In genomic region chr15:74642328-74642723, GRCh38 we compare ENCODE assay signal across 9 cellular contexts. TPM values are rescaled to one million over a fixed set of nuclear protein-coding genes. Genes with fewer than 3 reads are reported as not detected.
A peak's percentile ranks its signal among the peaks of the same experiment; 100 is the strongest.
DNase-seq lines count a peak whose midpoint lies in the region; TF ChIP-seq lines count a peak whose summit lies in the region.
"Had no signal": no experiment of that assay in that cellular context is flagged by ENCODE, and none has a peak within 500 bp of the region (broad histone marks: within the 10 kb centered on the region; RNA-seq: fewer than 3 reads in every experiment).

No MANE protein-coding gene starts in this region.

- TF ChIP-seq CTCF in HEK293 (tag by site-specific recombination; IDR thresholded peaks at IDR 0.05), result no peak
- no peak for TF ChIP-seq CTCF in epithelial cell of esophagus (IDR thresholded peaks at IDR 0.05; ENCODE audit: insufficient read depth, low read depth, low read length, missing control alignments)
- TF ChIP-seq CTCF in sigmoid colon (IDR thresholded peaks at IDR 0.05), result no peak

- no peak overlapping the region; the same call in 1 of the 2 replicates for H3K27ac ChIP-seq in HEK293 (ENCODE audit: extremely low read depth, low read depth, low read length)
- H3K27ac ChIP-seq in sigmoid colon, result peak overlapping the region in 3 of 4 donors; percentile 22 to 30 (median 22)

- POLR2A ChIA-PET in HEK293 (lab: Yijun Ruan, JAX), result interaction anchor here (1.3 kb wide), 1 partner anchor 83 kb away, joined by 3 read pairs; the partner anchor contains the start of gene CYP1A1

- DNase-seq in NCI-H345 (lab: John Stamatoyannopoulos, UW) (peak; percentile 90), epithelial cell of esophagus (ENCODE audit: low read depth) (peak; percentile 73), sigmoid colon (no peak), NCI-H2107 (lab: John Stamatoyannopoulos, UW) (no peak), NCI-H524 (lab: John Stamatoyannopoulos, UW) (no peak)
- no peak for DNase-seq in activated effector memory CD4-positive, alpha-beta T cell treated with Interleukin-2 at 50 U/mL for 16 hours
- no peak for DNase-seq in effector CD4-positive, alpha-beta T cell
- DNase-seq: activated B cell treated with CpG ODN at 0.5 μM for 24 hours had no signal

- 21 to 67% methylated on average over 4 of the region's 4 CpGs for WGBS in sigmoid colon, 2 donors

- no peaks in the 10 kb centered on the region for H3K9me3 ChIP-seq in HEK293 (ENCODE audit: control insufficient read depth, insufficient read depth, low read depth, low read length)
- no peaks in the 10 kb centered on the region for H3K9me3 ChIP-seq in sigmoid colon

- H3K36me3 ChIP-seq in HEK293 (ENCODE audit: control insufficient read depth in 2 of 2, insufficient read depth in 1 of 2, low read length in 2 of 2) (peaks cover 16 to 43% of the 10 kb centered on the region in 2 experiments), sigmoid colon (peaks cover 0 to 43% (median 17%) of the 10 kb centered on the region in 4 donors)

- TF ChIP-seq POLR2A in sigmoid colon (IDR thresholded peaks at IDR 0.05), result no peak

- peaks cover 24% of the 10 kb centered on the region for H3K4me1 ChIP-seq in HEK293 (ENCODE audit: control insufficient read depth, insufficient read depth, low read length)
- peaks cover 0 to 18% (median 17%) of the 10 kb centered on the region in 4 donors for H3K4me1 ChIP-seq in sigmoid colon

- no peaks in the 10 kb centered on the region for H3K27me3 ChIP-seq in sigmoid colon

- intact Hi-C loops in sigmoid colon (cut with DNase I), result no loop called here

- H3K4me3 ChIP-seq in HEK293 (ENCODE audit: low read depth, low read length) (no peak overlapping the region), epithelial cell of esophagus (ENCODE audit: low read length) (no peak overlapping the region), sigmoid colon (no peak overlapping the region)

- CTCF ChIA-PET in HEK293 (lab: Yijun Ruan, JAX), result interaction anchor here (14.8 to 16.2 kb wide), 2 partner anchors 8 to 122 kb away, joined by 200 to 800 read pairs; no protein-coding TSS in a partner anchor

- no peak for TF ChIP-seq EP300 in sigmoid colon (IDR thresholded peaks at IDR 0.05)

TF ChIP-seq in HEK293, 187 proteins besides CTCF, POLR2A, EP300 and RAD21 (continues in another document):
- TF ChIP-seq ZNF837 (tag by site-specific recombination; IDR thresholded peaks at IDR 0.05), result no peak
- no peak for TF ChIP-seq ZNF155 (tag by site-specific recombination; IDR thresholded peaks at IDR 0.05)
- TF ChIP-seq ZNF747 (tag by site-specific recombination; IDR thresholded peaks at IDR 0.05), result no peak
- TF ChIP-seq SP7 (tag by site-specific recombination; IDR thresholded peaks at IDR 0.05), result peak; percentile 44; the same call in 1 of the 2 replicates
- TF ChIP-seq ZNF621 (tag by site-specific recombination; IDR thresholded peaks at IDR 0.05), result no peak
- TF ChIP-seq ZNF37A (tag by site-specific recombination; IDR thresholded peaks at IDR 0.05), result no peak
- TF ChIP-seq ZNF239 (tag by site-specific recombination; IDR thresholded peaks at IDR 0.05), result no peak
- no peak for TF ChIP-seq SP2 (tag by site-specific recombination; IDR thresholded peaks at IDR 0.05)
- TF ChIP-seq ZNF704 (tag by site-specific recombination; IDR thresholded peaks at IDR 0.05), result no peak
- TF ChIP-seq ZSCAN23 (tag by site-specific recombination; IDR thresholded peaks at IDR 0.05), result 0 out of 2 replicates have a peak, but pooled peaks have one; percentile 33
- TF ChIP-seq ZNF501 (tag by site-specific recombination; IDR thresholded peaks at IDR 0.05), result no peak
- TF ChIP-seq ZNF366 (tag by site-specific recombination; conservative IDR thresholded peaks at IDR 0.05), result peak; percentile 41; the same call in 1 of the 2 replicates
- peak; percentile 47; the same call in 1 of the 2 replicates for TF ChIP-seq YY2 (tag by site-specific recombination; IDR thresholded peaks at IDR 0.05)
- TF ChIP-seq ZNF266 (tag by site-specific recombination; IDR thresholded peaks at IDR 0.05; ENCODE audit: low read depth), result no peak
- TF ChIP-seq OSR2 (tag by site-specific recombination; IDR thresholded peaks at IDR 0.05), result peak; percentile 67
- TF ChIP-seq ZNF843 (tag by site-specific recombination; IDR thresholded peaks at IDR 0.05), result peak; percentile 87
- TF ChIP-seq ZNF660 (tag by site-specific recombination; IDR thresholded peaks at IDR 0.05), result no peak
- TF ChIP-seq GLIS2 (tag by site-specific recombination; IDR thresholded peaks at IDR 0.05), result no peak
- no peak for TF ChIP-seq ZNF664 (tag by site-specific recombination; IDR thresholded peaks at IDR 0.05)
- no peak for TF ChIP-seq ZNF121 (tag by site-specific recombination; IDR thresholded peaks at IDR 0.05)
- no peak for TF ChIP-seq ZNF211 (tag by site-specific recombination; IDR thresholded peaks at IDR 0.05; ENCODE audit: low read depth)
- TF ChIP-seq ZNF610 (tag by site-specific recombination; IDR thresholded peaks at IDR 0.05; ENCODE audit: borderline replicate concordance), result no peak
- 0 out of 2 replicates have a peak, but pooled peaks have one; percentile 6 for TF ChIP-seq ZNF596 (tag by site-specific recombination; IDR thresholded peaks at IDR 0.05)
- peak; percentile 27; the same call in 1 of the 2 replicates for TF ChIP-seq KLF7 (tag by site-specific recombination; IDR thresholded peaks at IDR 0.05; ENCODE audit: borderline replicate concordance)
- no peak for TF ChIP-seq ZNF529 (tag by site-specific recombination; IDR thresholded peaks at IDR 0.05; ENCODE audit: insufficient replicate concordance)
- peak; percentile 33; the same call in 1 of the 2 replicates for TF ChIP-seq SP3 (tag by site-specific recombination; IDR thresholded peaks at IDR 0.05)
- TF ChIP-seq ZNF362 (tag by site-specific recombination; IDR thresholded peaks at IDR 0.05), result no peak
- no peak for TF ChIP-seq ZNF114 (tag by site-specific recombination; IDR thresholded peaks at IDR 0.05)
- no peak for TF ChIP-seq ZNF311 (tag by site-specific recombination; IDR thresholded peaks at IDR 0.05; ENCODE audit: borderline replicate concordance)
- TF ChIP-seq ATF2 (tag by site-specific recombination; IDR thresholded peaks at IDR 0.05; ENCODE audit: low read depth), result no peak
- TF ChIP-seq ZNF2 (tag by site-specific recombination; IDR thresholded peaks at IDR 0.05), result no peak
- TF ChIP-seq ZNF561 (tag by site-specific recombination; IDR thresholded peaks at IDR 0.05; ENCODE audit: borderline replicate concordance), result no peak
- no peak for TF ChIP-seq ZNF645 (tag by site-specific recombination; IDR thresholded peaks at IDR 0.05)
- no peak for TF ChIP-seq ZBTB17 (tag by site-specific recombination; IDR thresholded peaks at IDR 0.05)
- no peak for TF ChIP-seq ZNF654 (tag by site-specific recombination; IDR thresholded peaks at IDR 0.05; ENCODE audit: low read depth)
- TF ChIP-seq SCRT2 (tag by site-specific recombination; IDR thresholded peaks at IDR 0.05), result no peak

RNA-seq across cellular contexts. Expression of gene CLK3, which starts 26.7 kb away (rescaled TPM):
- total RNA-seq in sigmoid colon, result 100 to 1,000 TPM in 3 of 4 donors, 10 to 100 TPM in 1; 73.1 to 124 (median 115) TPM
- 10 to 100 TPM; 59.5 to 75.5 (median 60.1) TPM for polyA plus RNA-seq in sigmoid colon

RNA-seq across cellular contexts. Expression of gene EDC3, which starts 53.5 kb away (rescaled TPM):
- 10 to 100 TPM; 11.7 to 20.2 (median 17.7) TPM for total RNA-seq in sigmoid colon
- 10 to 100 TPM; 11.6 to 22.0 (median 12.0) TPM for polyA plus RNA-seq in sigmoid colon

Comparison
In these comparisons a context has a peak if more than half of its experiments do, and no peak if none do; other contexts are left out.
1. DNase-seq: peak in NCI-H345 (single experiment) and epithelial cell of esophagus (single experiment); none in sigmoid colon (single experiment), activated effector memory CD4-positive, alpha-beta T cell treated with Interleukin-2 at 50 U/mL for 16 hours (single experiment), effector CD4-positive, alpha-beta T cell (single experiment), NCI-H2107 (single experiment) and NCI-H524 (0 of 2).